ENCODE assay signal across 9 cellular contexts in the genomic region with DNA sequence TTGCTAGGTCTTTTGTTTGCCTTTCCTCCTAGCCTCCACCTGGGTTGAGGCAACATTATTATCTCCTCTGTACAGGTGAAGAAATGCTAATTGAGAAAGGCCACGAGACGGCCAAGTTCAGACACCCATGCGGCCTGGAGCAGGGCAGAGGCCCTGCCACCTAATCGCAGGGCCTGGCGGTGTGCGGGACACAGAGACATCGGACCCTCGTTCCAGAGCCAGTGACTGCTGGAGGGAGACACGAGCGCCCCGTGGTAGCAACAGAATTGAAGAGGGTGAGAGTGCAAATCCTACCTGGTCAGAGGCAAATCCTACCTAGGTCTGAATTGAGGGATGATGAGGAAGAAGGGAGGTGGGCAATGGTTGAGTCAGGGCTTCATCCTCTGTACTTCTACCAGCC.
A peak's percentile ranks its signal among the peaks of the same experiment; 100 is the strongest.
DNase-seq lines count a peak whose midpoint lies in the region; ATAC-seq and TF ChIP-seq lines count a peak whose summit lies in the region.
"Had no signal": no experiment of that assay in that cellular context is flagged by ENCODE, and none has a peak within 500 bp of the region (broad histone marks: within the 10 kb centered on the region; RNA-seq: fewer than 3 reads in every experiment).

No MANE protein-coding gene starts in this region.

- ATAC-seq in activated B cell treated with CpG ODN at 0.5 μM for 24 hours (ENCODE audit: low read depth) (no peak), left lobe of liver (no peak), HG02571 (IDR thresholded peaks at IDR 0.05; ENCODE audit: unreplicated experiment) (no peak)

- H3K36me3 Mint-ChIP-seq in activated B cell treated with CpG ODN at 0.5 μM for 24 hours (ENCODE audit: low read depth) (no peaks in the 10 kb centered on the region), progenitor cell of endocrine pancreas (ENCODE audit: insufficient read depth) (no peaks in the 10 kb centered on the region)

- POLR2A ChIA-PET in GM10248 (lab: Yijun Ruan, JAX), result no interaction called here
- POLR2A ChIA-PET in activated B cell treated with CpG ODN at 0.5 μM for 24 hours (lab: Charles Lee), result no interaction called here

- no peaks in the 10 kb centered on the region for H3K36me3 ChIP-seq in spleen

- H3K4me1 Mint-ChIP-seq in activated B cell treated with CpG ODN at 0.5 μM for 24 hours, result peaks cover 51% of the 10 kb centered on the region
- peaks cover 9% of the 10 kb centered on the region for H3K4me1 Mint-ChIP-seq in progenitor cell of endocrine pancreas (ENCODE audit: low read depth)

- CTCF ChIA-PET in GM10248 (lab: Yijun Ruan, JAX) (no interaction called here), activated B cell treated with CpG ODN at 0.5 μM for 24 hours (lab: Charles Lee) (no interaction called here)

- peaks cover 24 to 70% (median 52%) of the 10 kb centered on the region in 6 donors for H3K4me1 ChIP-seq in spleen

- no peak for TF ChIP-seq POLR2A in spleen (IDR thresholded peaks at IDR 0.05)

- H3K27me3 ChIP-seq in spleen (replicated peaks in 1 of 7), result no peaks in the 10 kb centered on the region

- H3K27ac Mint-ChIP-seq in activated B cell treated with CpG ODN at 0.5 μM for 24 hours (no peak overlapping the region), progenitor cell of endocrine pancreas (no peak overlapping the region)

- H3K27me3 Mint-ChIP-seq in activated B cell treated with CpG ODN at 0.5 μM for 24 hours, result no peaks in the 10 kb centered on the region
- peaks cover 16% of the 10 kb centered on the region for H3K27me3 Mint-ChIP-seq in progenitor cell of endocrine pancreas

- WGBS in spleen, 5 donors, result 93 to 97% (median 95%) methylated on average over 11 of the region's 11 CpGs

- no peak overlapping the region for H3K4me3 ChIP-seq in spleen

- no peaks in the 10 kb centered on the region for H3K9me3 ChIP-seq in spleen

- no peak for TF ChIP-seq CTCF in GM10248 (IDR thresholded peaks at IDR 0.05; ENCODE audit: control extremely low read depth, extremely low read depth, low read depth, missing control alignments)
- TF ChIP-seq CTCF in activated B cell treated with CpG ODN at 0.5 μM for 24 hours (IDR thresholded peaks at IDR 0.05), result no peak
- TF ChIP-seq CTCF in spleen (IDR thresholded peaks at IDR 0.05 in 8 of 11, conservative IDR thresholded peaks at IDR 0.05 in 3 of 11), result no peak
- no peak for TF ChIP-seq CTCF in progenitor cell of endocrine pancreas (IDR thresholded peaks at IDR 0.05; ENCODE audit: unreplicated experiment)

- H3K4me3 Mint-ChIP-seq in activated B cell treated with CpG ODN at 0.5 μM for 24 hours (peak overlapping the region; percentile 67), progenitor cell of endocrine pancreas (ENCODE audit: low read depth) (no peak overlapping the region)

- DNase-seq in GM10248 (ENCODE audit: extremely low spot score), result peak; percentile 8
- peak; percentile 13 for DNase-seq in activated B cell treated with CpG ODN at 0.5 μM for 24 hours
- peak; percentile 32 for DNase-seq in left lobe of liver (ENCODE audit: low spot score)
- no peak for DNase-seq in spleen
- DNase-seq in progenitor cell of endocrine pancreas (ENCODE audit: low spot score, unreplicated experiment), result no peak
- DNase-seq in GOT3 (lab: John Stamatoyannopoulos, UW), result no peak
- DNase-seq: NCI-H1092, NCI-H510A had no signal

- peaks cover 2% of the 10 kb centered on the region for H3K9me3 Mint-ChIP-seq in activated B cell treated with CpG ODN at 0.5 μM for 24 hours
- H3K9me3 Mint-ChIP-seq in progenitor cell of endocrine pancreas (ENCODE audit: low read depth), result no peaks in the 10 kb centered on the region

- peak overlapping the region in 5 of 8 donors; percentile 11 to 81 (median 72) for H3K27ac ChIP-seq in spleen

- intact Hi-C loops in activated B cell treated with CpG ODN at 0.5 μM for 24 hours (cut with micrococcal nuclease) (no loop called here), spleen (cut with DNase I; ENCODE audit: low total_unique reads) (no loop called here)

Comparison
In these comparisons a context has a peak if more than half of its experiments do, and no peak if none do; other contexts are left out.
1. DNase-seq: peak in GM10248 (single experiment), activated B cell treated with CpG ODN at 0.5 μM for 24 hours (single experiment) and left lobe of liver (single experiment); none in spleen (single experiment), progenitor cell of endocrine pancreas (single experiment) and GOT3 (single experiment).